ENCODE assay signal across 8 cellular contexts in the genomic region with DNA sequence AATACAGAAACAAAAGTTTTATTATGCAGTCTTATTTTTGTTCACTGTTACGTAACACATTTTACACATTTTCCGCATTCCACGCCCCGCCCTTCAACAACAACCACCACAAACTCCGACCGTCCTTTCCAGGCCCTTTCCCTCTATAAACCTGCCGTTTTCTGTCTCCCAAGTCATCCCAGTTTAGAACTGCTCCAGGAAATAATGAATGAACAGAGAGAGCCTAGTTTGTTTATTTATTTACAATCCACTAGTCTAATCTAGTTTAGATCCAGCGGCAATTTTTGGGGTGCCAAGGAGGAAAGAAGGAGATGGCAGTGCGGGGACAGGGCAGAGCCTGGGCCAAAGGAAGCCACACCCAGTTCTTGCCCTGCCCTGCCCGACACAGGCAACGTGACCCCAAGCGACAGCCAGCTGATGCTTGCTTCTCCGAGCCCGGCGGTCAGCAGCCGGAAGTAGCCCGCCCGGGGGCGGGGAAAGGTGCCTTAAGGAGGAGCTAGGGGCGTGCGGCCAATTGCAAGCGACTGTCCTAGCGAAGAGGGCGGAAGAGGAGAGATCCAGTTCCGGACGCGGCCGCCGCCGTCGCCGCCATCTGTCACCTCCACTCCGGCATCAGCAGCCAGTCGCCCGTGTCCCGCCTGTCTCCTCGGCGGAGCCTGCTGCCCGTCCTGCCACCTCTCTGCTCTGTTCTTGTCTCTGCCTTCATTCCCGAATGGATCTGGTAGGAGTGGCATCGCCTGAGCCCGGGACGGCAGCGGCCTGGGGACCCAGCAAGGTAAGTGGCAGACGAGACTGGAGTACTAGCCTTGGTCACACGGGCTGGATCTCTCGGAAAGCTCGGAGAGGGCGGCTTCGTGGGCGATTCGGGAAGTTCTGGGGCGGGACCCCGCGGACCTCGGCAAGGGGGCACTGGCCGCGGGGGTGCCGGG. TPM values are rescaled to one million over a fixed set of nuclear protein-coding genes. Genes with fewer than 3 reads are reported as not detected.
DNase-seq lines count a peak whose midpoint lies in the region; ATAC-seq lines count a peak whose summit lies in the region.

A gene with protein sequence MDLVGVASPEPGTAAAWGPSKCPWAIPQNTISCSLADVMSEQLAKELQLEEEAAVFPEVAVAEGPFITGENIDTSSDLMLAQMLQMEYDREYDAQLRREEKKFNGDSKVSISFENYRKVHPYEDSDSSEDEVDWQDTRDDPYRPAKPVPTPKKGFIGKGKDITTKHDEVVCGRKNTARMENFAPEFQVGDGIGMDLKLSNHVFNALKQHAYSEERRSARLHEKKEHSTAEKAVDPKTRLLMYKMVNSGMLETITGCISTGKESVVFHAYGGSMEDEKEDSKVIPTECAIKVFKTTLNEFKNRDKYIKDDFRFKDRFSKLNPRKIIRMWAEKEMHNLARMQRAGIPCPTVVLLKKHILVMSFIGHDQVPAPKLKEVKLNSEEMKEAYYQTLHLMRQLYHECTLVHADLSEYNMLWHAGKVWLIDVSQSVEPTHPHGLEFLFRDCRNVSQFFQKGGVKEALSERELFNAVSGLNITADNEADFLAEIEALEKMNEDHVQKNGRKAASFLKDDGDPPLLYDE (plus strand): TSS at position 560 of the 929 bp plus-strand sequence. CDS start 153 bp downstream, at position 713.

- H3K36me3 Mint-ChIP-seq in CD8-positive, alpha-beta memory T cell: peaks cover 0 to 26% (median 1%) of the 10 kb centered on the region in 3 donors

- CTCF ChIA-PET in CD8-positive, alpha-beta memory T cell (lab: Charles Lee): interaction anchor here (1.1 to 1.8 kb wide), 4 partner anchors 10 to 46 kb away, joined by 3 to 7 read pairs (median 4); no protein-coding TSS in a partner anchor

- no peaks in the 10 kb centered on the region for H3K9me3 Mint-ChIP-seq in CD8-positive, alpha-beta memory T cell

- POLR2A ChIA-PET in CD8-positive, alpha-beta memory T cell (lab: Charles Lee): interaction anchor here (1.8 kb wide), 1 partner anchor 12 kb away, joined by 3 read pairs; no protein-coding TSS in a partner anchor

- peak; percentile 97 for ATAC-seq in GM19468 (IDR thresholded peaks at IDR 0.05; ENCODE audit: extremely low read depth, unreplicated experiment)

- H3K36me3 ChIP-seq in CD8-positive, alpha-beta memory T cell (ENCODE audit: insufficient read depth, low read length): no peaks in the 10 kb centered on the region

- peak within 1 kb of the TSS; percentile 86 to 99 (median 94) for H3K27ac Mint-ChIP-seq in CD8-positive, alpha-beta memory T cell

- no peaks in the 10 kb centered on the region for H3K27me3 ChIP-seq in CD8-positive, alpha-beta memory T cell (ENCODE audit: insufficient read depth, low read length, poor library complexity, severe bottlenecking)

- H3K27me3 Mint-ChIP-seq in CD8-positive, alpha-beta memory T cell: peaks cover 0 to 4% of the 10 kb centered on the region in 2 donors

- peak within 1 kb of the TSS; percentile 86 for H3K4me3 ChIP-seq in CD8-positive, alpha-beta memory T cell (ENCODE audit: low read length)

- peak within 1 kb of the TSS; percentile 98 to 100 (median 99) for H3K4me3 Mint-ChIP-seq in CD8-positive, alpha-beta memory T cell

- DNase-seq in CD8-positive, alpha-beta memory T cell: peak; percentile 82 to 91 (median 85)
- DNase-seq in HS-5 (ENCODE audit: low read depth) (peak; percentile 91), lung microvascular endothelial cell (ENCODE audit: low read depth in 2 of 2) (peak; percentile 95 to 97)
- peak; percentile 95 for DNase-seq in NK-92 treated with Interleukin-12 subunit alpha and Interleukin-12 subunit beta, amount 100 ng/mL, for 24 hours (lab: John Stamatoyannopoulos, UW)
- DNase-seq in activated CD8-positive, alpha-beta memory T cell treated with anti-CD3 and anti-CD28 coated beads for 24 hours: peak; percentile 96
- peak; percentile 80 for DNase-seq in effector CD8-positive, alpha-beta T cell (lab: John Stamatoyannopoulos, UW)
- peak; percentile 87 to 91 (median 88) for DNase-seq in stimulated activated CD4-positive, alpha-beta T cell treated with anti-CD3 and anti-CD28 coated beads, TNF-alpha, amount 100 ng/mL, for 48 hours (ENCODE audit: low read depth in 3 of 3)

- H3K4me1 Mint-ChIP-seq in CD8-positive, alpha-beta memory T cell: peaks cover 39 to 50% (median 49%) of the 10 kb centered on the region in 3 donors

- peak within 1 kb of the TSS; percentile 89 for H3K27ac ChIP-seq in CD8-positive, alpha-beta memory T cell (ENCODE audit: low read depth, low read length)

- no peaks in the 10 kb centered on the region for H3K9me3 ChIP-seq in CD8-positive, alpha-beta memory T cell (ENCODE audit: low read length)

- peaks cover 38% of the 10 kb centered on the region for H3K4me1 ChIP-seq in CD8-positive, alpha-beta memory T cell (ENCODE audit: insufficient read depth, low read length)

RNA-seq across cellular contexts. Expression of the gene that starts here (rescaled TPM):
- total RNA-seq in CD8-positive, alpha-beta memory T cell: 10 to 100 TPM; 55.3 to 56.4 TPM
- polyA plus RNA-seq in CD8-positive, alpha-beta memory T cell: 41.6 TPM
- 47.3 and 57.7 TPM in 2 replicates for total RNA-seq in lung microvascular endothelial cell

Comparison
In these comparisons a context has a peak if more than half of its experiments do, and no peak if none do; other contexts are left out.
1. Peak in every context shown above with its lines: DNase-seq, ATAC-seq, H3K4me3 ChIP-seq and H3K27ac ChIP-seq.